ENCODE assay signal across 23 cellular contexts in the genomic region with DNA sequence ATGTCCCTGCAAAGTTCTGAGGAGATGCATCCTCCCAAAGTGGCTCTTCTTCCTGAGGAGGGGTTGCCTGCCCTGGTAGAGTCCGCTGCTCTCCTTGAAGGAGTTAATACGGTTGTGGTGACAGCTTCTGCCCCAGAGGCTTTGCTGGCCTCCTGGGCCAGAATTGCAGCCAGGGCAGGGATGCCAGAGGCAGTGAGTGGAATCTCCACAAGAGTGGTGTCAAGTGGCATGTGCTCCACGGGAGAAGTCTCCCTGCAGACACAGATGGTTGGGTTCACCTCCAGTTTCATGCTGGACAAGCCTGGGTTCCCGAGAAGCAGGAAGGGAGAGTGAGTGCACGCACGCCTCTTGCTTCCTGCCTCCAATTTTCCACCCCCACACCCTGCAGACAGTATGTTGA.
A peak's percentile ranks its signal among the peaks of the same experiment; 100 is the strongest.
DNase-seq lines count a peak whose midpoint lies in the region; ATAC-seq and TF ChIP-seq lines count a peak whose summit lies in the region.
"Had no signal": no experiment of that assay in that cellular context is flagged by ENCODE, and none has a peak within 500 bp of the region (broad histone marks: within the 10 kb centered on the region; RNA-seq: fewer than 3 reads in every experiment).

No MANE protein-coding gene starts in this region.

- DNase-seq in heart left ventricle (peak in 1 of 5 donors; percentile 50), right atrium auricular region (ENCODE audit: low spot score) (no peak), right cardiac atrium (peak in 2 of 3 donors; percentile 58 to 60), sciatic nerve (ENCODE audit: low spot score) (no peak), AML-193 (lab: John Stamatoyannopoulos, UW) (no peak)
- no peak for DNase-seq in activated CD8-positive, alpha-beta memory T cell treated with anti-CD3 and anti-CD28 coated beads for 24 hours
- DNase-seq in activated CD4-positive, alpha-beta T cell treated with anti-CD3 and anti-CD28 coated beads for 4 hours = no peak
- DNase-seq: CD4-positive, alpha-beta memory T cell; COR-L47; DMS53; GM23248; H7; NCI-H1048; NCI-H1417; NCI-H1694; NCI-H2081; NCI-H2227 treated with DMSO at 0.1 percent for 48 hours; NCI-H526 treated with DMSO at 0.1 percent for 48 hours; SIG-M5 had no signal

- H3K4me3 ChIP-seq in heart left ventricle = no peak overlapping the region
- H3K4me3 ChIP-seq in right atrium auricular region = no peak overlapping the region
- no peak overlapping the region for H3K4me3 ChIP-seq in right cardiac atrium (ENCODE audit: low read length)
- H3K4me3 ChIP-seq: BLaER1 treated with 17β-estradiol and CSF1 and Interleukin-3, amounts not matched to agents 10 nM and 100 nM; GM23248 had no signal

- H3K36me3 ChIP-seq in heart left ventricle (no peaks in the 10 kb centered on the region), right atrium auricular region (no peaks in the 10 kb centered on the region)
- H3K36me3 ChIP-seq: BLaER1 treated with 17β-estradiol and CSF1 and Interleukin-3, amounts not matched to agents 10 nM and 100 nM had no signal

- ATAC-seq in heart left ventricle = peak in 3 of 4 donors; percentile 51 to 77 (median 77)
- peak; percentile 66 to 83 for ATAC-seq in right cardiac atrium
- ATAC-seq in sciatic nerve = peak; percentile 17
- ATAC-seq: Panc1 had no signal

- peaks cover 0 to 9% (median 0%) of the 10 kb centered on the region in 12 donors for H3K9me3 ChIP-seq in heart left ventricle
- no peaks in the 10 kb centered on the region for H3K9me3 ChIP-seq in right atrium auricular region
- no peaks in the 10 kb centered on the region for H3K9me3 ChIP-seq in right cardiac atrium (ENCODE audit: control insufficient read depth, low read length)

- intact Hi-C loops in heart left ventricle (cut with DNase I) (loop anchor here in 1 of 10 donors (5.0 kb wide), 1 partner anchor 46 kb away; no protein-coding TSS in a partner anchor), right cardiac atrium (cut with DNase I) (no loop called here), sciatic nerve (cut with DNase I) (no loop called here)

- H3K27me3 ChIP-seq in heart left ventricle = no peaks in the 10 kb centered on the region
- no peaks in the 10 kb centered on the region for H3K27me3 ChIP-seq in right atrium auricular region
- no peaks in the 10 kb centered on the region for H3K27me3 ChIP-seq in right cardiac atrium (ENCODE audit: control insufficient read depth, insufficient read depth)
- H3K27me3 ChIP-seq: BLaER1 treated with 17β-estradiol and CSF1 and Interleukin-3, amounts not matched to agents 10 nM and 100 nM had no signal

- TF ChIP-seq CTCF in heart left ventricle (IDR thresholded peaks at IDR 0.05) (peak in 1 of 12 donors; percentile 10), right atrium auricular region (IDR thresholded peaks at IDR 0.05) (no peak)

- H3K27ac ChIP-seq in heart left ventricle (no peak overlapping the region), right atrium auricular region (no peak overlapping the region), right cardiac atrium (ENCODE audit: low read length) (no peak overlapping the region)
- H3K27ac ChIP-seq: BLaER1 treated with 17β-estradiol and CSF1 and Interleukin-3, amounts not matched to agents 10 nM and 100 nM; GM23248; HL-60; RWPE1 had no signal

- TF ChIP-seq POLR2A in heart left ventricle (IDR thresholded peaks at IDR 0.05) = no peak

- 61 to 69% (median 63%) methylated on average over 6 of the region's 6 CpGs for WGBS in heart left ventricle, 4 donors
- 63% methylated on average over 6 of the region's 6 CpGs for WGBS in right cardiac atrium

- H3K4me1 ChIP-seq in heart left ventricle (peaks cover 0 to 19% (median 6%) of the 10 kb centered on the region in 12 donors), right atrium auricular region (peaks cover 0 to 11% of the 10 kb centered on the region in 2 donors), right cardiac atrium (ENCODE audit: control insufficient read depth, insufficient read depth, low read length) (peaks cover 3% of the 10 kb centered on the region)

Comparison
In these comparisons a context has a peak if more than half of its experiments do, and no peak if none do; other contexts are left out.
1. DNase-seq: peak in right cardiac atrium (2 of 3); none in right atrium auricular region (single experiment), sciatic nerve (single experiment), activated CD8-positive, alpha-beta memory T cell treated with anti-CD3 and anti-CD28 coated beads for 24 hours (single experiment), activated CD4-positive, alpha-beta T cell treated with anti-CD3 and anti-CD28 coated beads for 4 hours (0 of 2) and AML-193 (0 of 2).
2. ATAC-seq: peak in every context shown above with its lines; median percentile 77 in heart left ventricle; 74 in right cardiac atrium; 17 in sciatic nerve.